22 cellular contexts compared by ENCODE assay signal in the genomic region with DNA sequence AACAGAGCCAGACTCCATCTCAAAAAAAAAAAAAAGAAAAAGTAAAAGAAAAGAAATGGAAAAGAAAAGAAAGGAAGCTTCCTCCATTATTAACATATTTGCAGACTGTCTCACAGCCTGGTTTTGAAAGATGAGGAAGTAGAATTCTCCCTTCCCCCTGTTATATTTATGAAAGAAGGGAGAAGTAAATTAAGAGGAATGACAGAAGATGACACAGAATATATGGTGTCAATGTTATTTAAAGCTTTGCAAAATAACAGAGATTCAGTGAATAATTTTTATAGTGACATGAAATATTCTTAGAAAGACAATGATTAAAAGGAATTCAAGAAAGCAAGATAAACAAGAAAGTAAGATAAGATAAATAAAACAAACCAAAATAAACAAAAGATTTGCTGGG.
"Had no signal": no experiment of that assay in that cellular context is flagged by ENCODE, and none has a peak within 500 bp of the region (broad histone marks: within the 10 kb centered on the region; RNA-seq: fewer than 3 reads in every experiment).

No MANE protein-coding gene starts in this region.

- ATAC-seq: activated CD4-positive, alpha-beta T cell treated with anti-CD3 and anti-CD28 coated beads for 36 hours; activated T-cell treated with anti-CD3 and anti-CD28 coated beads, Interleukin-2, amount 50 U/mL, for 4 hours; heart right ventricle; left cardiac atrium; mucosa of descending colon; pancreas; right cardiac atrium; stimulated activated naive CD8-positive, alpha-beta T cell treated with anti-CD3 and anti-CD28 coated beads, Interleukin-15, Interleukin-2, amounts not matched to agents 100 U/mL and 50 U/mL, for 24 hours had no signal

- DNase-seq: activated B cell treated with CpG ODN at 0.5 μM for 24 hours; activated CD4-positive, alpha-beta T cell treated with anti-CD3 and anti-CD28 coated beads for 36 hours; activated CD4-positive, alpha-beta T cell treated with anti-CD3 and anti-CD28 coated beads, Interleukin-2, amount 50 U/mL, for 4 hours; activated CD8-positive, alpha-beta memory T cell treated with anti-CD3 and anti-CD28 coated beads, Interleukin-2, amount 50 U/mL, for 48 hours; activated naive CD4-positive, alpha-beta T cell; activated T-cell treated with anti-CD3 and anti-CD28 coated beads, Interleukin-2, amount 50 U/mL, for 4 hours; adrenal gland; brain microvascular endothelial cell; caudate nucleus; dermis blood vessel endothelial cell; effector CD8-positive, alpha-beta T cell; erythroblast; heart right ventricle; islet precursor cell; left cardiac atrium; mesenchymal stem cell; mucosa of descending colon; nephron progenitor cell; pancreas; right cardiac atrium; stimulated activated CD4-positive, alpha-beta T cell treated with anti-CD3 and anti-CD28 coated beads, Interleukin-4, amount 100 ng/mL, for 4 hours; stimulated activated naive CD8-positive, alpha-beta T cell treated with anti-CD3 and anti-CD28 coated beads, Interleukin-15, Interleukin-2, amounts not matched to agents 100 U/mL and 50 U/mL, for 24 hours had no signal
